ENCODE assay signal across 8 cellular contexts in genomic region chr1:51506537-51506936, GRCh38. TPM values are rescaled to one million over a fixed set of nuclear protein-coding genes. Genes with fewer than 3 reads are reported as not detected.
DNase-seq lines count a peak whose midpoint lies in the region; ATAC-seq and TF ChIP-seq lines count a peak whose summit lies in the region.

No MANE protein-coding gene starts in this region.

- no peak overlapping the region for H3K4me3 ChIP-seq in AG10803 (ENCODE audit: low read length)

- H3K9me3 Mint-ChIP-seq in activated naive CD8-positive, alpha-beta T cell treated with anti-CD3 and anti-CD28 coated beads, Interleukin-2, amount 50 U/mL, for 24 hours: no peaks in the 10 kb centered on the region
- H3K9me3 Mint-ChIP-seq in memory B cell (no peaks in the 10 kb centered on the region), Calu3 (ENCODE audit: low read depth, unreplicated experiment) (no peaks in the 10 kb centered on the region)

- TF ChIP-seq CTCF in AG10803 (conservative IDR thresholded peaks at IDR 0.05; ENCODE audit: low read length) (no peak), Calu3 (IDR thresholded peaks at IDR 0.05; ENCODE audit: unreplicated experiment) (no peak)

- H3K4me3 Mint-ChIP-seq in activated naive CD8-positive, alpha-beta T cell treated with anti-CD3 and anti-CD28 coated beads, Interleukin-2, amount 50 U/mL, for 24 hours: peak overlapping the region; percentile 9
- H3K4me3 Mint-ChIP-seq in memory B cell: peak overlapping the region; percentile 37
- no peak overlapping the region for H3K4me3 Mint-ChIP-seq in Calu3 (ENCODE audit: low read depth, unreplicated experiment)

- peak overlapping the region; percentile 77 for H3K27ac Mint-ChIP-seq in activated naive CD8-positive, alpha-beta T cell treated with anti-CD3 and anti-CD28 coated beads, Interleukin-2, amount 50 U/mL, for 24 hours
- H3K27ac Mint-ChIP-seq in memory B cell (peak overlapping the region; percentile 77), Calu3 (ENCODE audit: unreplicated experiment) (no peak overlapping the region)

- peaks cover 32% of the 10 kb centered on the region for H3K36me3 Mint-ChIP-seq in activated naive CD8-positive, alpha-beta T cell treated with anti-CD3 and anti-CD28 coated beads, Interleukin-2, amount 50 U/mL, for 24 hours (ENCODE audit: low read depth)
- H3K36me3 Mint-ChIP-seq in memory B cell (peaks cover 11% of the 10 kb centered on the region), Calu3 (ENCODE audit: insufficient read depth, unreplicated experiment) (peaks cover 11% of the 10 kb centered on the region)

- BruUV-seq in Calu3 (replicated peaks; lab: Mats Ljungman, UMichigan): no TSS peak

- DNase-seq in AG10803 (ENCODE audit: low read depth) (peak; percentile 84), memory B cell (ENCODE audit: low spot score in 2 of 2) (no peak), Calu3 (no peak), NCI-H2081 (lab: John Stamatoyannopoulos, UW) (no peak), NCI-H1436 treated with DMSO at 0.1 percent for 48 hours (lab: John Stamatoyannopoulos, UW) (no peak)
- DNase-seq in activated naive CD8-positive, alpha-beta T cell treated with anti-CD3 and anti-CD28 coated beads, Interleukin-2, amount 50 U/mL, for 24 hours: no peak

- H3K4me1 Mint-ChIP-seq in activated naive CD8-positive, alpha-beta T cell treated with anti-CD3 and anti-CD28 coated beads, Interleukin-2, amount 50 U/mL, for 24 hours: peaks cover 79% of the 10 kb centered on the region
- peaks cover 32% of the 10 kb centered on the region for H3K4me1 Mint-ChIP-seq in memory B cell
- H3K4me1 Mint-ChIP-seq in Calu3 (ENCODE audit: low read depth, unreplicated experiment): peaks cover 17% of the 10 kb centered on the region

- H3K27me3 Mint-ChIP-seq in activated naive CD8-positive, alpha-beta T cell treated with anti-CD3 and anti-CD28 coated beads, Interleukin-2, amount 50 U/mL, for 24 hours: no peaks in the 10 kb centered on the region
- H3K27me3 Mint-ChIP-seq in memory B cell: no peaks in the 10 kb centered on the region
- H3K27me3 Mint-ChIP-seq in Calu3 (ENCODE audit: unreplicated experiment): no peaks in the 10 kb centered on the region

- CTCF ChIA-PET in Calu3 (lab: Charles Lee): interaction anchor here (0.6 to 0.7 kb wide), 2 partner anchors 287 to 901 kb away, joined by 3 read pairs; no protein-coding TSS in a partner anchor

- ATAC-seq in GM21786 (IDR thresholded peaks at IDR 0.05; ENCODE audit: unreplicated experiment): peak; percentile 48
- ATAC-seq in activated naive CD8-positive, alpha-beta T cell treated with anti-CD3 and anti-CD28 coated beads, Interleukin-2, amount 50 U/mL, for 24 hours: peak; percentile 47
- peak; percentile 69 for ATAC-seq in memory B cell (ENCODE audit: low read depth)
- no peak for ATAC-seq in HG03039 (IDR thresholded peaks at IDR 0.05; ENCODE audit: unreplicated experiment)

- intact Hi-C loops in Calu3 (cut with micrococcal nuclease; ENCODE audit: unreplicated experiment): no loop called here

RNA-seq across cellular contexts. Expression of gene EPS15, which starts 12.5 kb away (rescaled TPM):
- 50.0 and 51.2 TPM in 2 replicates for total RNA-seq in Calu3 (2022)
